Comparison of ENCODE assay signal across 8 cellular contexts in the genomic region with DNA sequence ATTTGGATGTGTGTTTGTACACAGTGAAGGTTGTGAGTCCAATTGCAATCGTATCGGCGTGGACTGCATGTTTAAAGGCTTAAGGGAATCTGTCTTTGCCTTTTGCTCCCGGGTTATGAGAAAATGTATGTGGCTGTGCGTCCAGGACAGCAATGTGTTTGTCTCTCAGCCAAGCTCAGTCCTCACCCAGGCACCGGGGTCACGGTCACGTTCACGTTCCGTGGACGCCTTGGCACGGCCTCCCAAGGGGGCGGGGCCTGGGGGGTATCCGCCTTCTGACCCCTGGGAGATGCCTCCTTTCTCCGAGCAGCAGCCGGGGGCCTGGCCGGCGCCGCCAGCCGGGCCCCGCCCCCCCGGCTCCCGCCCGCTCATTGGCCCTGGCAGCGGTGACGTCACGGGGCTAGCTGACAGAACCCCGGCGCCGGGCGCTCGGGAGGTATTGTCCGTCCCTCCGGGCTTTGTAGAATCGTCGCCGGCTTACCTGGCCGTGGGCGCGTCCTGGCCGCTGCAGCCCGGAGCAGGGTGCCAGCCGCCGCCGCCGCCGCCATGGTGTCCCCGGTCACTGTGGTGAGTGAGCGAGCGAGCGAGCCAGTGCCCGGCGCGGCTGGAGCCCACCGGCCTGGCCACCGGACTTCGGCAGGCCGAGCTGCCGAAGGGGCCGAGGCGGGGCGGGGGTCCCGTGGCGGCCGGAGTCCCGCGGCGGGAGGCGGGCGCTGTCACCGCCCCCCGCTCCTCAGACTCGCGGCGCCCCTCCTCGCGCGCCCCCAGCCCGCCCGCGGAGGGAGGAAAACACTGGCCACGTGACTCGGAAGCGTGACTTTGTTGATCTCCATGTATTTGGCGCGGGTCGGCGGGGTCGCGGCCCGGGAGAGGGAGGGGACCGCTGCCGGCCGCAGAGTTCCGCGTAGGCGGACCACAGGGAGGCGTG. TPM values are rescaled to one million over a fixed set of nuclear protein-coding genes. Genes with fewer than 3 reads are reported as not detected.
DNase-seq lines count a peak whose midpoint lies in the region; ATAC-seq and TF ChIP-seq lines count a peak whose summit lies in the region.

TMEM86A (plus strand) TSS at position 439 of the 928 bp plus-strand sequence; CDS start at position 547, 108 bp downstream.

- H2BK5ac ChIP-seq in IMR-90 (ENCODE audit: low read depth, low read length, poor library complexity, severe bottlenecking) = no peak within 1 kb of the TSS

- no peaks in the 10 kb centered on the region for H3K9me3 ChIP-seq in IMR-90 (ENCODE audit: control insufficient read depth, insufficient read depth, low read length)
- no peaks in the 10 kb centered on the region for H3K9me3 ChIP-seq in muscle layer of colon (ENCODE audit: low read length)

- H4K8ac ChIP-seq in IMR-90 (ENCODE audit: low read depth in 2 of 2, low read length in 2 of 2) = peak within 1 kb of the TSS; percentile 11 to 90; a peak in 3 of 4 replicates

- POLR2A ChIA-PET in IMR-90 (lab: Charles Lee; ENCODE audit: unreplicated experiment) = no interaction called here

- H3K56ac ChIP-seq in IMR-90 (ENCODE audit: extremely low read depth, insufficient read depth, low read length) = no peak within 1 kb of the TSS

- no peaks in the 10 kb centered on the region for H3K9me3 Mint-ChIP-seq in Calu3 (ENCODE audit: low read depth, unreplicated experiment)
- H3K9me3 Mint-ChIP-seq in activated T-cell treated with anti-CD3 and anti-CD28 coated beads, Interleukin-2, amount 50 U/mL, for 72 hours = no peaks in the 10 kb centered on the region

- H3K79me1 ChIP-seq in IMR-90 (ENCODE audit: low read depth in 1 of 2, low read length in 2 of 2) = no peaks in the 10 kb centered on the region

- no peak for TF ChIP-seq POLR2A in IMR-90 (IDR thresholded peaks at IDR 0.05; ENCODE audit: low read depth, low read length)

- peak; percentile 94 for ATAC-seq in GM21529 (IDR thresholded peaks at IDR 0.05; ENCODE audit: unreplicated experiment)
- ATAC-seq in IMR-90 (ENCODE audit: low read depth) = peak; percentile 98
- ATAC-seq in activated T-cell treated with anti-CD3 and anti-CD28 coated beads, Interleukin-2, amount 50 U/mL, for 72 hours (replicated peaks in 1 of 2) = peak; percentile 96 to 97
- peak; percentile 89 for ATAC-seq in esophagus mucosa

- DNase-seq in Calu3 = peak; percentile 94
- DNase-seq in IMR-90 = peak; percentile 60
- DNase-seq in activated T-cell treated with anti-CD3 and anti-CD28 coated beads, Interleukin-2, amount 50 U/mL, for 72 hours = peak; percentile 93 to 94
- peak; percentile 93 for DNase-seq in stimulated activated CD8-positive, alpha-beta memory T cell treated with anti-CD3 and anti-CD28 coated beads, Interleukin-4, amount 100 ng/mL, for 48 hours

- dilution Hi-C loops in IMR-90 (cut with HindIII; ENCODE audit: low sequenced_read_pairs, unreplicated experiment) = no loop called here

- TF ChIP-seq CTCF in Calu3 (IDR thresholded peaks at IDR 0.05; ENCODE audit: unreplicated experiment) (no peak), IMR-90 (conservative IDR thresholded peaks at IDR 0.05; ENCODE audit: low read depth, low read length) (no peak)

- H4K5ac ChIP-seq in IMR-90 (ENCODE audit: low read depth, low read length) = peak within 1 kb of the TSS; percentile 88

- H3K4me1 ChIP-seq in IMR-90 (ENCODE audit: control insufficient read depth, insufficient read depth, low read length) (peaks cover 3% of the 10 kb centered on the region), muscle layer of colon (ENCODE audit: insufficient read depth, low read length) (peaks cover 8% of the 10 kb centered on the region)

- H3K4me3 Mint-ChIP-seq in Calu3 (ENCODE audit: low read depth, unreplicated experiment) = peak within 1 kb of the TSS; percentile 72
- peak within 1 kb of the TSS; percentile 81 for H3K4me3 Mint-ChIP-seq in activated T-cell treated with anti-CD3 and anti-CD28 coated beads, Interleukin-2, amount 50 U/mL, for 72 hours

- peak within 1 kb of the TSS; percentile 85 for H3K27ac Mint-ChIP-seq in Calu3 (ENCODE audit: unreplicated experiment)
- no peak within 1 kb of the TSS for H3K27ac Mint-ChIP-seq in activated T-cell treated with anti-CD3 and anti-CD28 coated beads, Interleukin-2, amount 50 U/mL, for 72 hours

- peak within 1 kb of the TSS; percentile 52 for H2AK9ac ChIP-seq in IMR-90 (replicated peaks; ENCODE audit: low read depth, low read length, poor library complexity)

- H3K9ac ChIP-seq in IMR-90 (ENCODE audit: low read depth, low read length) = peak within 1 kb of the TSS; percentile 57; the same call in 1 of the 2 replicates
- peak within 1 kb of the TSS; percentile 50 for H3K9ac ChIP-seq in muscle layer of colon (ENCODE audit: low read length)

- peak within 1 kb of the TSS; percentile 86 for H3K4me3 ChIP-seq in IMR-90 (ENCODE audit: insufficient read depth, low read depth, low read length)
- H3K4me3 ChIP-seq in muscle layer of colon (ENCODE audit: low read depth in 1 of 2, low read length in 2 of 2) = peak within 1 kb of the TSS; percentile 65 to 81

- TF ChIP-seq RAD21 in IMR-90 (IDR thresholded peaks at IDR 0.05; ENCODE audit: low read length) = no peak

- 0 out of 2 replicates have a peak within 1 kb of the TSS, but pooled peaks have one; percentile 25 for H3K27ac ChIP-seq in IMR-90 (ENCODE audit: insufficient read depth, low read length)
- H3K27ac ChIP-seq in muscle layer of colon (ENCODE audit: low read depth, low read length) = peak within 1 kb of the TSS; percentile 42

- peaks cover 3% of the 10 kb centered on the region; the same call in 1 of the 2 replicates for H3K9me1 ChIP-seq in IMR-90 (ENCODE audit: insufficient read depth, low read length)

- H2AK5ac ChIP-seq in IMR-90 (ENCODE audit: low read depth, low read length) = no peak within 1 kb of the TSS

- peaks cover 8% of the 10 kb centered on the region for H3K27me3 Mint-ChIP-seq in Calu3 (ENCODE audit: unreplicated experiment)
- H3K27me3 Mint-ChIP-seq in activated T-cell treated with anti-CD3 and anti-CD28 coated beads, Interleukin-2, amount 50 U/mL, for 72 hours (ENCODE audit: low read depth) = peaks cover 19% of the 10 kb centered on the region

- CTCF ChIA-PET in Calu3 (lab: Charles Lee) (interaction anchor here (0.5 to 1.1 kb wide), 4 partner anchors 26 to 159 kb away, joined by 3 to 7 read pairs (median 4); no protein-coding TSS in a partner anchor), IMR-90 (lab: Yijun Ruan, JAX) (interaction anchor here (0.5 to 1.1 kb wide), 2 partner anchors 65 to 160 kb away, joined by 4 read pairs; no protein-coding TSS in a partner anchor)

- WGBS in IMR-90 (ENCODE audit: extremely low coverage in 2 of 2, insufficient read length in 1 of 2), 2 experiments = 0% methylated on average over 64 of the region's 98 CpGs; no CpG with 5 or more reads in 1 of the 2 experiments

- H2BK15ac ChIP-seq in IMR-90 (ENCODE audit: low read depth, low read length) = no peak within 1 kb of the TSS

- H3K36me3 Mint-ChIP-seq in Calu3 (ENCODE audit: insufficient read depth, unreplicated experiment) = peaks cover 25% of the 10 kb centered on the region
- H3K36me3 Mint-ChIP-seq in activated T-cell treated with anti-CD3 and anti-CD28 coated beads, Interleukin-2, amount 50 U/mL, for 72 hours (ENCODE audit: insufficient read depth in 2 of 2) = no peaks in the 10 kb centered on the region

- peak within 1 kb of the TSS; percentile 8; the same call in 1 of the 2 replicates for H2BK120ac ChIP-seq in IMR-90 (ENCODE audit: low read depth, low read length)

- peaks cover 35% of the 10 kb centered on the region for H3K4me1 Mint-ChIP-seq in Calu3 (ENCODE audit: low read depth, unreplicated experiment)
- peaks cover 20% of the 10 kb centered on the region for H3K4me1 Mint-ChIP-seq in activated T-cell treated with anti-CD3 and anti-CD28 coated beads, Interleukin-2, amount 50 U/mL, for 72 hours (ENCODE audit: low read depth)

- H3K14ac ChIP-seq in IMR-90 (replicated peaks; ENCODE audit: low read depth, low read length) = peak within 1 kb of the TSS; percentile 83

- in situ Hi-C loops in IMR-90 (cut with MboI; ENCODE audit: low sequenced_read_pairs) = no loop called here

- intact Hi-C loops in Calu3 (cut with micrococcal nuclease; ENCODE audit: unreplicated experiment) = loop anchor here (2.0 kb wide), 1 partner anchor 30 kb away; no protein-coding TSS in a partner anchor
- intact Hi-C loops in IMR-90 (cut with micrococcal nuclease) = no loop called here

- peak within 1 kb of the TSS; percentile 13 for H3K18ac ChIP-seq in IMR-90 (ENCODE audit: low read depth, low read length)

- H2BK20ac ChIP-seq in IMR-90 (ENCODE audit: low read depth, low read length) = no peak within 1 kb of the TSS

- no peak within 1 kb of the TSS for H4K91ac ChIP-seq in IMR-90 (ENCODE audit: insufficient read depth, low read depth, low read length)

- no TSS peak for BruUV-seq in Calu3 (replicated peaks; lab: Mats Ljungman, UMichigan)
- BruUV-seq in IMR-90 (replicated peaks; lab: Mats Ljungman, UMichigan) = no TSS peak

- peak within 1 kb of the TSS; percentile 100 for H3K4me2 ChIP-seq in IMR-90 (ENCODE audit: low read depth, low read length)

- H2AFZ ChIP-seq in IMR-90 (replicated peaks; ENCODE audit: low read length, poor library complexity) = peak within 1 kb of the TSS; percentile 96

- H3K36me3 ChIP-seq in IMR-90 (ENCODE audit: control insufficient read depth, insufficient read depth, low read length) (no peaks in the 10 kb centered on the region), muscle layer of colon (ENCODE audit: insufficient read depth, low read length) (peaks cover 11% of the 10 kb centered on the region)

- H3K4ac ChIP-seq in IMR-90 (ENCODE audit: low read depth, low read length) = peak within 1 kb of the TSS; percentile 52

- H3K27me3 ChIP-seq in IMR-90 (ENCODE audit: control insufficient read depth, insufficient read depth, low read length) = peaks cover 4% of the 10 kb centered on the region; the same call in 1 of the 2 replicates
- H3K27me3 ChIP-seq in muscle layer of colon (ENCODE audit: control insufficient read depth in 1 of 2, insufficient read depth in 2 of 2, low read length in 2 of 2) = no peaks in the 10 kb centered on the region

- H3K23ac ChIP-seq in IMR-90 (ENCODE audit: low read depth, low read length) = 0 out of 2 replicates have a peak within 1 kb of the TSS, but pooled peaks have one; percentile 36

- H4K20me1 ChIP-seq in IMR-90 (ENCODE audit: insufficient read depth, low read length) = no peaks in the 10 kb centered on the region

TF ChIP-seq in IMR-90, 13 proteins besides CTCF, POLR2A, EP300 and RAD21 (continues in another document):
- TF ChIP-seq RCOR1 (IDR thresholded peaks at IDR 0.05; ENCODE audit: insufficient replicate concordance, low read length) = no peak
- no peak for TF ChIP-seq MAFK (IDR thresholded peaks at IDR 0.05; ENCODE audit: low read depth, low read length)

TF ChIP-seq in PFSK-1, 5 proteins besides CTCF, POLR2A, EP300 and RAD21 (continues in another document):
- TF ChIP-seq SIN3A (IDR thresholded peaks at IDR 0.05; ENCODE audit: borderline replicate concordance, insufficient read depth, low read length) = peak; percentile 75; the same call in 1 of the 2 replicates

RNA-seq across cellular contexts. Expression of gene TMEM86A, which starts in this region (rescaled TPM):
- total RNA-seq in Calu3 (2022) = 8.8 and 11.9 TPM in 2 replicates
- total RNA-seq in IMR-90 (2012; rRNA removed) = 0.28 and 0.36 TPM in 2 replicates
- polyA plus RNA-seq in IMR-90 (2012; rRNA removed) = 0.30 and 0.31 TPM in 2 replicates
- 0.41 and 0.45 TPM in 2 replicates for polyA plus RNA-seq in IMR-90 (2012; cell fraction: cytosol; rRNA removed)
- polyA plus RNA-seq in IMR-90 (2012; cell fraction: nucleus; rRNA removed; ENCODE audit: low replicate concordance) = 0.29 and 0.30 TPM in 2 replicates
- polyA plus RNA-seq in PFSK-1 (2012; ENCODE audit: insufficient read length, low read depth) = 0.95 TPM
- 1 to 10 TPM; 1.0 to 1.8 TPM for total RNA-seq in activated T-cell treated with anti-CD3 and anti-CD28 coated beads, Interleukin-2, amount 50 U/mL, for 72 hours
- 1.1 TPM for total RNA-seq in esophagus mucosa

Comparison
In these comparisons a context has a peak if more than half of its experiments do, and no peak if none do; other contexts are left out.
1. Peak in every context shown above with its lines: DNase-seq, ATAC-seq, H3K4me3 ChIP-seq and H3K27ac ChIP-seq.
2. Peak in DNase-seq, ATAC-seq, H3K4me3 ChIP-seq, H3K27ac ChIP-seq, H3K9ac ChIP-seq and H3K4me2 ChIP-seq in IMR-90; RNA of the gene not detected or under 1 TPM.